In the genomic region with DNA sequence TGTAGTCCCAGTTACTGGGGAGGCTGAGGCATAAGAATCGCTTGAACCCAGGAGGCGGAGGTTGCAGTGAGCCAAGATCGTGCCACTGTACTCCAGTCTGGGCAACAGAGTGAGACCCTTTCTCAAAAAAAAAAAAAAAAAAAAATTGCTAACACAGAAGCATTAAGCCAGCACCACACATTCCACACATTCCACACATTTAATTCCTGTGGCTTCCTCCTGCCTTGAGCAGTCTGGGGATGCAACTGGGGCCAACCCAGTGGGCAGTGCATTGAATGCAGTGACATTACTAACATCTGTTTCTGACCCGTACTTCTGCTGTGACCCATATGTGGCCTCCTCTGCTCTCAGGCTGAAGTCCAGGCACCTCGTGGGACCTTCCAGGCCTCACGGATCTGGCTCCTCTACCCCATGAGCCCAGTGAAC, we compare ENCODE assay signal across 10 cellular contexts.
A peak's percentile ranks its signal among the peaks of the same experiment; 100 is the strongest.
DNase-seq lines count a peak whose midpoint lies in the region; ATAC-seq, FAIRE-seq and TF ChIP-seq lines count a peak whose summit lies in the region.
"Had no signal": no experiment of that assay in that cellular context is flagged by ENCODE, and none has a peak within 500 bp of the region (broad histone marks: within the 10 kb centered on the region; RNA-seq: fewer than 3 reads in every experiment).

No MANE protein-coding gene starts in this region.

- no peak for TF ChIP-seq POLR2A in A549 (IDR thresholded peaks at IDR 0.05; ENCODE audit: low read length)

- TF ChIP-seq EP300 in A549 (IDR thresholded peaks at IDR 0.05): no peak

- DNase-seq in A549 (ENCODE audit: low read depth in 1 of 2, low spot score in 1 of 2): peak in 1 of 2 experiments; percentile 8
- peak; percentile 72 for DNase-seq in HCEC 1CT
- DNase-seq in amniotic epithelial cell (ENCODE audit: low read depth): peak; percentile 78
- DNase-seq in iPS-NIHi7 (ENCODE audit: extremely low spot score): peak; percentile 67
- no peak for DNase-seq in upper lobe of right lung
- DNase-seq in mucosa of descending colon: no peak
- DNase-seq: dorsolateral prefrontal cortex had no signal

- intact Hi-C loops in upper lobe of right lung (cut with DNase I): no loop called here
- intact Hi-C loops in mucosa of descending colon (cut with DNase I, micrococcal nuclease): no loop called here

- 86% methylated on average over 6 of the region's 6 CpGs for WGBS in A549 (ENCODE audit: missing lambda C conversion rate)

- H3K27me3 ChIP-seq in upper lobe of right lung: no peaks in the 10 kb centered on the region

- peaks cover 8% of the 10 kb centered on the region; the same call in 1 of the 3 replicates for H3K4me1 ChIP-seq in A549
- H3K4me1 ChIP-seq in upper lobe of right lung: no peaks in the 10 kb centered on the region
- no peaks in the 10 kb centered on the region for H3K4me1 ChIP-seq in mucosa of descending colon (ENCODE audit: low read depth)

- POLR2A ChIA-PET in A549 (lab: Yijun Ruan, JAX): no interaction called here

- H3K27ac ChIP-seq in A549 (no peak overlapping the region), upper lobe of right lung (no peak overlapping the region)
- H3K27ac ChIP-seq: BLaER1 treated with 17β-estradiol and CSF1 and Interleukin-3, amounts not matched to agents 10 nM and 100 nM; dorsolateral prefrontal cortex had no signal

- TF ChIP-seq CTCF in A549 (IDR thresholded peaks at IDR 0.05) (no peak), upper lobe of right lung (IDR thresholded peaks at IDR 0.05) (no peak), mucosa of descending colon (IDR thresholded peaks at IDR 0.05) (no peak)

- no peak overlapping the region for H3K4me2 ChIP-seq in A549

- H3K36me3 ChIP-seq in upper lobe of right lung (no peaks in the 10 kb centered on the region), mucosa of descending colon (ENCODE audit: low read depth) (no peaks in the 10 kb centered on the region)
- H3K36me3 ChIP-seq: BLaER1 treated with 17β-estradiol and CSF1 and Interleukin-3, amounts not matched to agents 10 nM and 100 nM had no signal

- no peak for FAIRE-seq in A549 (lab: Jason Lieb, UNC)

- H3K4me3 ChIP-seq in A549 (no peak overlapping the region), upper lobe of right lung (no peak overlapping the region), mucosa of descending colon (no peak overlapping the region)
- H3K4me3 ChIP-seq: BLaER1 treated with 17β-estradiol and CSF1 and Interleukin-3, amounts not matched to agents 10 nM and 100 nM; dorsolateral prefrontal cortex had no signal

- CTCF ChIA-PET in A549 (lab: Yijun Ruan, JAX): no interaction called here

- H3K9me3 ChIP-seq in A549: peaks cover 18% of the 10 kb centered on the region; the same call in 2 of the 3 replicates
- H3K9me3 ChIP-seq in upper lobe of right lung: no peaks in the 10 kb centered on the region
- no peaks in the 10 kb centered on the region for H3K9me3 ChIP-seq in mucosa of descending colon

- ATAC-seq in A549: peak; percentile 43 to 61; a peak in 3 of 6 replicates
- no peak for ATAC-seq in GM21390 (IDR thresholded peaks at IDR 0.05; ENCODE audit: unreplicated experiment)
- ATAC-seq in GM21381 (IDR thresholded peaks at IDR 0.05; ENCODE audit: unreplicated experiment): no peak
- ATAC-seq in upper lobe of right lung: no peak
- no peak for ATAC-seq in mucosa of descending colon

- no peak for TF ChIP-seq RAD21 in A549 (conservative IDR thresholded peaks at IDR 0.05 in 1 of 2, IDR thresholded peaks at IDR 0.05 in 1 of 2)

TF ChIP-seq in A549, 52 proteins besides CTCF, POLR2A, EP300 and RAD21:
- TF ChIP-seq CHD2 (IDR thresholded peaks at IDR 0.05; ENCODE audit: low read length, partially characterized antibody) (no peak), HOXB5 (CRISPR knock-in tag; IDR thresholded peaks at IDR 0.05) (no peak), ZNF302 (CRISPR knock-in tag; IDR thresholded peaks at IDR 0.05) (no peak), EHF (CRISPR knock-in tag; IDR thresholded peaks at IDR 0.05) (no peak), SREBF2 (IDR thresholded peaks at IDR 0.05) (no peak), RARB (CRISPR knock-in tag; IDR thresholded peaks at IDR 0.05) (no peak), FOSL2 (IDR thresholded peaks at IDR 0.05) (no peak), FOSL2 (CRISPR knock-in tag; IDR thresholded peaks at IDR 0.05) (no peak), ZC3H11A (IDR thresholded peaks at IDR 0.05) (no peak), POLR2AphosphoS2 (conservative IDR thresholded peaks at IDR 0.05; ENCODE audit: low read length) (no peak), GATA3 (IDR thresholded peaks at IDR 0.05; ENCODE audit: borderline replicate concordance) (no peak), TP53 (CRISPR knock-in tag; IDR thresholded peaks at IDR 0.05) (no peak)
- TF ChIP-seq, protein P1, sequence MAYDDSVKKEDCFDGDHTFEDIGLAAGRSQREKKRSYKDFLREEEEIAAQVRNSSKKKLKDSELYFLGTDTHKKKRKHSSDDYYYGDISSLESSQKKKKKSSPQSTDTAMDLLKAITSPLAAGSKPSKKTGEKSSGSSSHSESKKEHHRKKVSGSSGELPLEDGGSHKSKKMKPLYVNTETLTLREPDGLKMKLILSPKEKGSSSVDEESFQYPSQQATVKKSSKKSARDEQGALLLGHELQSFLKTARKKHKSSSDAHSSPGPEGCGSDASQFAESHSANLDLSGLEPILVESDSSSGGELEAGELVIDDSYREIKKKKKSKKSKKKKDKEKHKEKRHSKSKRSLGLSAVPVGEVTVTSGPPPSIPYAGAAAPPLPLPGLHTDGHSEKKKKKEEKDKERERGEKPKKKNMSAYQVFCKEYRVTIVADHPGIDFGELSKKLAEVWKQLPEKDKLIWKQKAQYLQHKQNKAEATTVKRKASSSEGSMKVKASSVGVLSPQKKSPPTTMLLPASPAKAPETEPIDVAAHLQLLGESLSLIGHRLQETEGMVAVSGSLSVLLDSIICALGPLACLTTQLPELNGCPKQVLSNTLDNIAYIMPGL (CRISPR knock-in tag; IDR thresholded peaks at IDR 0.05; ENCODE audit: borderline replicate concordance): no peak
- TF ChIP-seq, protein P2, sequence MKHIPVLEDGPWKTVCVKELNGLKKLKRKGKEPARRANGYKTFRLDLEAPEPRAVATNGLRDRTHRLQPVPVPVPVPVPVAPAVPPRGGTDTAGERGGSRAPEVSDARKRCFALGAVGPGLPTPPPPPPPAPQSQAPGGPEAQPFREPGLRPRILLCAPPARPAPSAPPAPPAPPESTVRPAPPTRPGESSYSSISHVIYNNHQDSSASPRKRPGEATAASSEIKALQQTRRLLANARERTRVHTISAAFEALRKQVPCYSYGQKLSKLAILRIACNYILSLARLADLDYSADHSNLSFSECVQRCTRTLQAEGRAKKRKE (CRISPR knock-in tag; IDR thresholded peaks at IDR 0.05; ENCODE audit: low read depth): no peak
- TF ChIP-seq, protein P3, sequence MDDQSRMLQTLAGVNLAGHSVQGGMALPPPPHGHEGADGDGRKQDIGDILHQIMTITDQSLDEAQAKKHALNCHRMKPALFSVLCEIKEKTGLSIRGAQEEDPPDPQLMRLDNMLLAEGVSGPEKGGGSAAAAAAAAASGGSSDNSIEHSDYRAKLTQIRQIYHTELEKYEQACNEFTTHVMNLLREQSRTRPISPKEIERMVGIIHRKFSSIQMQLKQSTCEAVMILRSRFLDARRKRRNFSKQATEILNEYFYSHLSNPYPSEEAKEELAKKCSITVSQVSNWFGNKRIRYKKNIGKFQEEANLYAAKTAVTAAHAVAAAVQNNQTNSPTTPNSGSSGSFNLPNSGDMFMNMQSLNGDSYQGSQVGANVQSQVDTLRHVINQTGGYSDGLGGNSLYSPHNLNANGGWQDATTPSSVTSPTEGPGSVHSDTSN (IDR thresholded peaks at IDR 0.05): no peak
- TF ChIP-seq, protein P4, sequence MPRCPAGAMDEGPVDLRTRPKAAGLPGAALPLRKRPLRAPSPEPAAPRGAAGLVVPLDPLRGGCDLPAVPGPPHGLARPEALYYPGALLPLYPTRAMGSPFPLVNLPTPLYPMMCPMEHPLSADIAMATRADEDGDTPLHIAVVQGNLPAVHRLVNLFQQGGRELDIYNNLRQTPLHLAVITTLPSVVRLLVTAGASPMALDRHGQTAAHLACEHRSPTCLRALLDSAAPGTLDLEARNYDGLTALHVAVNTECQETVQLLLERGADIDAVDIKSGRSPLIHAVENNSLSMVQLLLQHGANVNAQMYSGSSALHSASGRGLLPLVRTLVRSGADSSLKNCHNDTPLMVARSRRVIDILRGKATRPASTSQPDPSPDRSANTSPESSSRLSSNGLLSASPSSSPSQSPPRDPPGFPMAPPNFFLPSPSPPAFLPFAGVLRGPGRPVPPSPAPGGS (IDR thresholded peaks at IDR 0.05): no peak
- TF ChIP-seq, protein P5, sequence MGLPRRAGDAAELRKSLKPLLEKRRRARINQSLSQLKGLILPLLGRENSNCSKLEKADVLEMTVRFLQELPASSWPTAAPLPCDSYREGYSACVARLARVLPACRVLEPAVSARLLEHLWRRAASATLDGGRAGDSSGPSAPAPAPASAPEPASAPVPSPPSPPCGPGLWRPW (IDR thresholded peaks at IDR 0.05): no peak

Comparison
In these comparisons a context has a peak if more than half of its experiments do, and no peak if none do; other contexts are left out.
1. ATAC-seq: peak in A549 (2 of 2); none in GM21390 (single experiment), GM21381 (single experiment), upper lobe of right lung (single experiment) and mucosa of descending colon (single experiment).
2. DNase-seq: peak in HCEC 1CT (single experiment), amniotic epithelial cell (single experiment) and iPS-NIHi7 (single experiment); none in upper lobe of right lung (single experiment) and mucosa of descending colon (0 of 3).